In genomic region chr9:35826071-35826701, GRCh38 we compare ENCODE assay signal across 8 cellular contexts. TPM values are rescaled to one million over a fixed set of nuclear protein-coding genes. Genes with fewer than 3 reads are reported as not detected.
DNase-seq lines count a peak whose midpoint lies in the region; ATAC-seq, FAIRE-seq and TF ChIP-seq lines count a peak whose summit lies in the region.

No MANE protein-coding gene starts in this region.

- CTCF ChIA-PET in PC-3 (lab: Charles Lee) = interaction anchor here (0.6 to 1.8 kb wide), 6 partner anchors 12 to 98 kb away, joined by 3 to 41 read pairs (median 6); partner anchors contain the start of gene HINT2
- CTCF ChIA-PET in MCF 10A (lab: Yijun Ruan, JAX) = interaction anchor here (0.6 to 3.5 kb wide), 35 partner anchors 9 to 666 kb away, joined by 3 to 15 read pairs (median 4); partner anchors contain the start of genes CLTA, HINT2, HRCT1 and SPAAR

- H3K9me3 Mint-ChIP-seq in MCF 10A (ENCODE audit: unreplicated experiment) = no peaks in the 10 kb centered on the region

- no peaks in the 10 kb centered on the region for H3K9me2 ChIP-seq in PC-3 (replicated peaks; ENCODE audit: low read length)

- H3K36me3 ChIP-seq in PC-3 (ENCODE audit: low read depth, low read length) = no peaks in the 10 kb centered on the region
- H3K36me3 ChIP-seq in kidney (ENCODE audit: control insufficient read depth in 1 of 2, insufficient read depth in 2 of 2, low read length in 2 of 2) = no peaks in the 10 kb centered on the region
- no peaks in the 10 kb centered on the region for H3K36me3 ChIP-seq in testis (ENCODE audit: low read depth, missing control alignments)

- ATAC-seq in GM18907 (IDR thresholded peaks at IDR 0.05; ENCODE audit: unreplicated experiment) = peak; percentile 62
- peak; percentile 45 for ATAC-seq in PC-3
- ATAC-seq in HG02970 (IDR thresholded peaks at IDR 0.05; ENCODE audit: low FRiP score, unreplicated experiment) = no peak

- peaks cover 40% of the 10 kb centered on the region for H3K4me1 Mint-ChIP-seq in MCF 10A (ENCODE audit: insufficient read depth, unreplicated experiment)

- POLR2A ChIA-PET in PC-3 (lab: Charles Lee; ENCODE audit: unreplicated experiment) = no interaction called here
- POLR2A ChIA-PET in MCF 10A (lab: Yijun Ruan, JAX) = interaction anchor here (0.5 to 2.4 kb wide), 7 partner anchors 12 to 81 kb away, joined by 3 to 14 read pairs (median 4); partner anchors contain the start of genes HINT2 and SPAG8

- H3K9me3 ChIP-seq in PC-3 (ENCODE audit: low read length) (no peaks in the 10 kb centered on the region), kidney (ENCODE audit: control insufficient read depth in 1 of 2, low read length in 2 of 2) (no peaks in the 10 kb centered on the region), testis (no peaks in the 10 kb centered on the region)

- WGBS in testis, 2 donors = 32 to 44% methylated on average over 4 of the region's 4 CpGs

- no peak overlapping the region for H3K4me3 ChIP-seq in Jurkat, Clone E6-1 (ENCODE audit: low read length)
- H3K4me3 ChIP-seq in PC-3 (ENCODE audit: low read length) (no peak overlapping the region), kidney (ENCODE audit: low read length in 2 of 2) (no peak overlapping the region), testis (no peak overlapping the region)

- no peaks in the 10 kb centered on the region for H3K27me3 ChIP-seq in PC-3 (ENCODE audit: low read length)
- H3K27me3 ChIP-seq in testis = no peaks in the 10 kb centered on the region

- no peaks in the 10 kb centered on the region for H3K36me3 Mint-ChIP-seq in MCF 10A (ENCODE audit: insufficient read depth, unreplicated experiment)

- DNase-seq in D341Med (ENCODE audit: low spot score) = peak; percentile 67
- DNase-seq in Jurkat, Clone E6-1 (ENCODE audit: low read depth, low spot score) = peak; percentile 53
- peak; percentile 64 for DNase-seq in PC-3
- DNase-seq in MCF 10A (ENCODE audit: unreplicated experiment) = peak; percentile 73
- DNase-seq in kidney = no peak
- peak; percentile 46 for DNase-seq in testis

- TF ChIP-seq CTCF in PC-3 (conservative IDR thresholded peaks at IDR 0.05; ENCODE audit: low read depth, low read length) (peak; percentile 81), MCF 10A (IDR thresholded peaks at IDR 0.05; ENCODE audit: unreplicated experiment) (peak; percentile 60), kidney (IDR thresholded peaks at IDR 0.05; ENCODE audit: borderline replicate concordance, extremely low read depth, insufficient read depth) (peak; percentile 66), testis (IDR thresholded peaks at IDR 0.05) (peak; percentile 60 to 74 (median 64))

- intact Hi-C loops in PC-3 (cut with micrococcal nuclease) = loop anchor here (1.0 to 10.0 kb wide), 3 partner anchors 36 to 56 kb away; no protein-coding TSS in a partner anchor
- intact Hi-C loops in MCF 10A (cut with micrococcal nuclease) = loop anchor here (1.0 kb wide), 2 partner anchors 36 to 56 kb away; no protein-coding TSS in a partner anchor
- intact Hi-C loops in kidney (cut with DNase I) = no loop called here
- intact Hi-C loops in testis (cut with DNase I; ENCODE audit: low total_unique reads) = no loop called here

- no peaks in the 10 kb centered on the region for H3K79me2 ChIP-seq in PC-3 (ENCODE audit: low read length)

- no peak overlapping the region for H2AFZ ChIP-seq in PC-3 (ENCODE audit: low read length)

- FAIRE-seq in kidney (lab: Jason Lieb, UNC) = no peak

- peak overlapping the region; percentile 46 for H3K27ac Mint-ChIP-seq in MCF 10A (ENCODE audit: low read depth, unreplicated experiment)

- BruUV-seq in PC-3 (replicated peaks; lab: Mats Ljungman, UMichigan) = no TSS peak
- BruUV-seq in MCF 10A (replicated peaks; lab: Mats Ljungman, UMichigan) = no TSS peak

- H3K27ac ChIP-seq in PC-3 (ENCODE audit: low read length) (no peak overlapping the region), kidney (ENCODE audit: low read depth in 2 of 2, low read length in 2 of 2) (no peak overlapping the region), testis (no peak overlapping the region)

- H3K27me3 Mint-ChIP-seq in MCF 10A (ENCODE audit: insufficient read depth, unreplicated experiment) = no peaks in the 10 kb centered on the region

- TF ChIP-seq POLR2A in testis (IDR thresholded peaks at IDR 0.05) = no peak

- H3F3A ChIP-seq in PC-3 (ENCODE audit: low read length, unreplicated experiment) = no peaks in the 10 kb centered on the region

- H3K9ac ChIP-seq in PC-3 (ENCODE audit: low read length) (no peak overlapping the region), kidney (ENCODE audit: low read length in 2 of 2) (no peak overlapping the region)

- no peak overlapping the region for H3K4me3 Mint-ChIP-seq in MCF 10A (ENCODE audit: unreplicated experiment)

- H3K4me2 ChIP-seq in PC-3 (ENCODE audit: low read length) = peak overlapping the region; percentile 50; the same call in 1 of the 2 replicates

- H3K4me1 ChIP-seq in PC-3 (ENCODE audit: insufficient read depth, low read length) = peaks cover 8% of the 10 kb centered on the region; the same call in 1 of the 2 replicates
- peaks cover 11 to 16% of the 10 kb centered on the region in 2 donors for H3K4me1 ChIP-seq in kidney (ENCODE audit: control insufficient read depth in 1 of 2, insufficient read depth in 1 of 2, low read depth in 1 of 2, low read length in 2 of 2)
- peaks cover 12% of the 10 kb centered on the region for H3K4me1 ChIP-seq in testis

- H4K20me1 ChIP-seq in PC-3 (ENCODE audit: low read length) = no peaks in the 10 kb centered on the region

RNA-seq across cellular contexts. Expression of gene FAM221B, which starts 2.3 kb away (rescaled TPM):
- polyA plus RNA-seq in Jurkat, Clone E6-1 (2012; ENCODE audit: insufficient read depth, insufficient read length) = not detected
- total RNA-seq in PC-3 (2014; rRNA removed) (0.29 TPM in 1 of 2 replicates, not detected in the other), MCF 10A (2022) (not detected in 2 replicates), kidney (not detected), testis (1 to 10 TPM; 4.2 to 7.2 TPM)
- polyA plus RNA-seq in kidney (ENCODE audit: insufficient read depth, low read depth, low replicate concordance) (not detected), testis (ENCODE audit: insufficient read depth, low read depth, low replicate concordance) (17.1 TPM)

RNA-seq across cellular contexts. Expression of gene TMEM8B, which starts 2.8 kb away (rescaled TPM):
- 12.6 TPM for polyA plus RNA-seq in Jurkat, Clone E6-1 (2012; ENCODE audit: insufficient read depth, insufficient read length)
- total RNA-seq in PC-3 (2014; rRNA removed) (1.6 and 2.4 TPM in 2 replicates), MCF 10A (2022) (4.6 and 7.0 TPM in 2 replicates), kidney (18.3 TPM), testis (10 to 100 TPM; 22.2 to 24.5 TPM)
- polyA plus RNA-seq in kidney (ENCODE audit: insufficient read depth, low read depth, low replicate concordance) (17.6 TPM), testis (ENCODE audit: insufficient read depth, low read depth, low replicate concordance) (24.6 TPM)

RNA-seq across cellular contexts. Expression of gene HINT2, which starts 11.3 kb away (rescaled TPM):
- 117 TPM for polyA plus RNA-seq in Jurkat, Clone E6-1 (2012; ENCODE audit: insufficient read depth, insufficient read length)
- total RNA-seq in PC-3 (2014; rRNA removed) (69.7 and 78.5 TPM in 2 replicates), MCF 10A (2022) (45.4 and 48.2 TPM in 2 replicates), kidney (55.1 TPM), testis (10 to 100 TPM; 36.1 to 36.9 TPM)
- polyA plus RNA-seq in kidney (ENCODE audit: insufficient read depth, low read depth, low replicate concordance) (307 TPM), testis (ENCODE audit: insufficient read depth, low read depth, low replicate concordance) (55.1 TPM)

RNA-seq across cellular contexts. Expression of gene SPAG8, which starts 14.1 kb away (rescaled TPM):
- polyA plus RNA-seq in Jurkat, Clone E6-1 (2012; ENCODE audit: insufficient read depth, insufficient read length) = 3.5 TPM
- total RNA-seq in PC-3 (2014; rRNA removed) (not detected in 2 replicates), MCF 10A (2022) (0.37 and 1.1 TPM in 2 replicates), kidney (6.1 TPM), testis (10 to 100 TPM; 18.9 to 27.0 TPM)
- polyA plus RNA-seq in kidney (ENCODE audit: insufficient read depth, low read depth, low replicate concordance) (2.4 TPM), testis (ENCODE audit: insufficient read depth, low read depth, low replicate concordance) (81.5 TPM)

RNA-seq across cellular contexts. Expression of gene NPR2, which starts 34.8 kb away (rescaled TPM):
- polyA plus RNA-seq in Jurkat, Clone E6-1 (2012; ENCODE audit: insufficient read depth, insufficient read length) = 5.7 TPM
- 1.0 and 1.5 TPM in 2 replicates for total RNA-seq in PC-3 (2014; rRNA removed)
- 5.7 and 10.0 TPM in 2 replicates for total RNA-seq in MCF 10A (2022)
- total RNA-seq in kidney = 17.0 TPM
- polyA plus RNA-seq in kidney (ENCODE audit: insufficient read depth, low read depth, low replicate concordance) = 11.4 TPM
- 10 to 100 TPM; 16.1 to 23.4 TPM for total RNA-seq in testis
- polyA plus RNA-seq in testis (ENCODE audit: insufficient read depth, low read depth, low replicate concordance) = 18.5 TPM

Comparison
In these comparisons a context has a peak if more than half of its experiments do, and no peak if none do; other contexts are left out.
1. intact Hi-C loops: an anchor here in PC-3 (1.0 to 10.0 kb wide) and MCF 10A (1.0 kb wide); none called in kidney and testis.